In the genomic region with DNA sequence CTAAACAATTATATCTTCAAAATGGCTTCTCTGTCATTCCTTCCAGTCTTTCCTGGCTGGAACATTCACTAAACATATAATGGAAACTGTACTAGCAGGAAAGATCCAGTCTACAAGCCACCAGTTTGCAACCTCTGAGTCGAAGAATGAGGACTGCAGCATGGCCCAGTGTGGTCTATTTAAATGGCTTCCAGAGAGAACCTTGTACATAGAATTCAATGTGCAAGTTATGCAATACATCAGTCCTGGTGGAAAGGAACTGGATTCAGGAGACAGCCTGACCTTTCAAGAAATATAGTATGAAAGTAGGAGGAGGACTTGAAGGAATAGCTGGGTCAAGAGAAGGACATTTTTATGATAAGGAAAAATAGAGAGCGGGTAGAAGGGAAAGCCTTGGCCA, we compare ENCODE assay signal across 22 cellular contexts. TPM values are rescaled to one million over a fixed set of nuclear protein-coding genes. Genes with fewer than 3 reads are reported as not detected.
DNase-seq lines count a peak whose midpoint lies in the region; ATAC-seq and TF ChIP-seq lines count a peak whose summit lies in the region.
"Had no signal": no experiment of that assay in that cellular context is flagged by ENCODE, and none has a peak within 500 bp of the region (broad histone marks: within the 10 kb centered on the region; RNA-seq: fewer than 3 reads in every experiment).

No MANE protein-coding gene starts in this region.

- TF ChIP-seq CTCF in 22Rv1 (IDR thresholded peaks at IDR 0.05) (no peak), VCaP (conservative IDR thresholded peaks at IDR 0.05) (no peak), liver (IDR thresholded peaks at IDR 0.05; ENCODE audit: low read depth, low read length, missing input control) (no peak), gastrocnemius medialis (IDR thresholded peaks at IDR 0.05 in 4 of 5, conservative IDR thresholded peaks at IDR 0.05 in 1 of 5) (no peak)

- H3K27me3 Mint-ChIP-seq in activated CD4-positive, alpha-beta memory T cell treated with anti-CD3 and anti-CD28 coated beads, Interleukin-2, amount 10 ng/mL, durations not matched to agents 7 days and 5 days: no peaks in the 10 kb centered on the region
- H3K27me3 Mint-ChIP-seq: CD4-positive, alpha-beta T cell had no signal

- DNase-seq in gastrocnemius medialis: no peak
- no peak for DNase-seq in activated CD4-positive, alpha-beta memory T cell treated with anti-CD3 and anti-CD28 coated beads, Interleukin-2, amount 10 ng/mL, durations not matched to agents 7 days and 5 days
- no peak for DNase-seq in HPDE6-E6E7 (ENCODE audit: extremely low spot score)
- DNase-seq in cerebellum (ENCODE audit: low spot score): no peak
- DNase-seq: CD4-positive, alpha-beta T cell; COR-L47; DMS79; GM23248; H9; HFFc6; Kasumi-1; MG63; NCI-H1417; NCI-H1694 treated with DMSO at 0.1 percent for 48 hours; NCI-H2081 treated with DMSO at 0.1 percent for 48 hours; NCI-H2171 treated with DMSO at 0.1 percent for 48 hours; NCI-H524 treated with DMSO at 0.1 percent for 48 hours; SJCRH30 had no signal

- CTCF ChIA-PET in activated CD4-positive, alpha-beta memory T cell treated with anti-CD3 and anti-CD28 coated beads, Interleukin-2, amount 10 ng/mL, durations not matched to agents 7 days and 5 days (lab: Charles Lee): interaction anchor here (2.8 to 2.9 kb wide), 2 partner anchors 9 to 362 kb away, joined by 6 to 17 read pairs; no protein-coding TSS in a partner anchor

- H3K9ac ChIP-seq in liver (ENCODE audit: low read depth in 1 of 2, low read length in 2 of 2): no peak overlapping the region
- H3K9ac ChIP-seq: GM23248 had no signal

- intact Hi-C loops in gastrocnemius medialis (cut with DNase I; ENCODE audit: low total_unique reads): loop anchor here (2.0 kb wide), 1 partner anchor 31 kb away; no protein-coding TSS in a partner anchor

- in situ Hi-C loops in gastrocnemius medialis (cut with MboI; ENCODE audit: low sequenced_read_pairs in 4 of 4): loop anchor here (10.0 to 25.0 kb wide), 5 partner anchors 143 to 368 kb away; no protein-coding TSS in a partner anchor

- POLR2A ChIA-PET in activated CD4-positive, alpha-beta memory T cell treated with anti-CD3 and anti-CD28 coated beads, Interleukin-2, amount 10 ng/mL, durations not matched to agents 7 days and 5 days (lab: Charles Lee): no interaction called here

- no peaks in the 10 kb centered on the region for H3K9me3 Mint-ChIP-seq in activated CD4-positive, alpha-beta memory T cell treated with anti-CD3 and anti-CD28 coated beads, Interleukin-2, amount 10 ng/mL, durations not matched to agents 7 days and 5 days
- H3K9me3 Mint-ChIP-seq: CD4-positive, alpha-beta T cell; H9; HFFc6 had no signal

- H3K27ac ChIP-seq in 22Rv1 (peak overlapping the region; percentile 35; the same call in 1 of the 2 replicates), VCaP (peak overlapping the region; percentile 91), liver (ENCODE audit: low read depth in 1 of 2, low read length in 2 of 2) (no peak overlapping the region), gastrocnemius medialis (peak overlapping the region; percentile 61 to 76 (median 72))
- H3K27ac ChIP-seq: GM23248, SJCRH30 had no signal

- no peak overlapping the region for H3K27ac Mint-ChIP-seq in activated CD4-positive, alpha-beta memory T cell treated with anti-CD3 and anti-CD28 coated beads, Interleukin-2, amount 10 ng/mL, durations not matched to agents 7 days and 5 days
- H3K27ac Mint-ChIP-seq: CD4-positive, alpha-beta T cell; H9; HFFc6 had no signal

- no peak overlapping the region for H3K4me3 Mint-ChIP-seq in activated CD4-positive, alpha-beta memory T cell treated with anti-CD3 and anti-CD28 coated beads, Interleukin-2, amount 10 ng/mL, durations not matched to agents 7 days and 5 days
- H3K4me3 Mint-ChIP-seq: CD4-positive, alpha-beta T cell; H9; HFFc6 had no signal

- H3K4me3 ChIP-seq in liver (ENCODE audit: low read depth in 1 of 3, low read length in 3 of 3): no peak overlapping the region
- H3K4me3 ChIP-seq in gastrocnemius medialis: no peak overlapping the region
- H3K4me3 ChIP-seq: GM23248, MG63, SJCRH30 had no signal

- H3K9me3 ChIP-seq in liver (ENCODE audit: control insufficient read depth in 4 of 4, low read length in 3 of 4) (no peaks in the 10 kb centered on the region), gastrocnemius medialis (no peaks in the 10 kb centered on the region)
- H3K9me3 ChIP-seq: MG63, SJCRH30 had no signal

- 85% methylated on average over 2 of the region's 2 CpGs for WGBS in liver

- no peaks in the 10 kb centered on the region for H3K4me1 Mint-ChIP-seq in activated CD4-positive, alpha-beta memory T cell treated with anti-CD3 and anti-CD28 coated beads, Interleukin-2, amount 10 ng/mL, durations not matched to agents 7 days and 5 days
- H3K4me1 Mint-ChIP-seq: H9 had no signal

- H3K36me3 ChIP-seq in liver (ENCODE audit: control insufficient read depth in 4 of 4, insufficient read depth in 3 of 4, low read depth in 1 of 4, low read length in 3 of 4) (no peaks in the 10 kb centered on the region), gastrocnemius medialis (no peaks in the 10 kb centered on the region)
- H3K36me3 ChIP-seq: MG63, SJCRH30 had no signal

- TF ChIP-seq RAD21 in liver (IDR thresholded peaks at IDR 0.05): no peak

- H3K4me1 ChIP-seq in liver (ENCODE audit: control insufficient read depth in 4 of 4, insufficient read depth in 4 of 4, low read length in 3 of 4) (peaks cover 0 to 18% (median 15%) of the 10 kb centered on the region in 4 donors), gastrocnemius medialis (peaks cover 15 to 20% of the 10 kb centered on the region in 2 donors)
- H3K4me1 ChIP-seq: SJCRH30 had no signal

- no peaks in the 10 kb centered on the region for H3K36me3 Mint-ChIP-seq in activated CD4-positive, alpha-beta memory T cell treated with anti-CD3 and anti-CD28 coated beads, Interleukin-2, amount 10 ng/mL, durations not matched to agents 7 days and 5 days (ENCODE audit: low read depth)

- peak in 1 of 2 donors; percentile 18 for ATAC-seq in gastrocnemius medialis
- ATAC-seq in HG02623 (IDR thresholded peaks at IDR 0.05; ENCODE audit: unreplicated experiment): no peak

- H3K27me3 ChIP-seq in liver (ENCODE audit: control insufficient read depth in 4 of 4, insufficient read depth in 4 of 4, low read length in 3 of 4) (no peaks in the 10 kb centered on the region), gastrocnemius medialis (no peaks in the 10 kb centered on the region)
- H3K27me3 ChIP-seq: MG63, SJCRH30 had no signal

- no peak for TF ChIP-seq POLR2A in gastrocnemius medialis (IDR thresholded peaks at IDR 0.05)

TF ChIP-seq in liver, 16 proteins besides CTCF, POLR2A, EP300 and RAD21:
- TF ChIP-seq YY1 (IDR thresholded peaks at IDR 0.05) (peak; percentile 21), HNF4A (conservative IDR thresholded peaks at IDR 0.05) (peak; percentile 56 to 69), JUND (IDR thresholded peaks at IDR 0.05) (no peak)

RNA-seq across cellular contexts. Expression of a gene that starts 49.9 kb away (rescaled TPM):
- total RNA-seq in liver (1 to 10 TPM in 1 of 2 donors, under 1 TPM in 1; 0.70 to 2.1 TPM), gastrocnemius medialis (10 to 100 TPM in 1 of 4 donors, 1 to 10 TPM in 3; 3.6 to 12.8 (median 7.5) TPM), cerebellum (31.5 TPM)
- polyA plus RNA-seq in liver: under 1 TPM in 1 of 2 donors, not detected in 1; 0.23 TPM
- total RNA-seq in activated CD4-positive, alpha-beta memory T cell treated with anti-CD3 and anti-CD28 coated beads, Interleukin-2, amount 10 ng/mL, durations not matched to agents 7 days and 5 days: under 1 TPM; 0.35 to 0.86 TPM

Comparison
In these comparisons a context has a peak if more than half of its experiments do, and no peak if none do; other contexts are left out.
1. H3K27ac ChIP-seq: peak in 22Rv1 (single experiment), VCaP (single experiment) and gastrocnemius medialis (4 of 4); none in liver (0 of 2).